8 cellular contexts compared by ENCODE assay signal in genomic region chrX:119008122-119008744, GRCh38. TPM values are rescaled to one million over a fixed set of nuclear protein-coding genes. Genes with fewer than 3 reads are reported as not detected.
A peak's percentile ranks its signal among the peaks of the same experiment; 100 is the strongest.
DNase-seq lines count a peak whose midpoint lies in the region; ATAC-seq and TF ChIP-seq lines count a peak whose summit lies in the region.

No MANE protein-coding gene starts in this region.

- no peaks in the 10 kb centered on the region for H3K4me1 Mint-ChIP-seq in activated CD8-positive, alpha-beta T cell treated with anti-CD3 and anti-CD28 coated beads, Interleukin-2, amount 10 ng/mL, durations not matched to agents 7 days and 5 days (ENCODE audit: low read depth)

- no peak overlapping the region for H3K27ac Mint-ChIP-seq in activated CD8-positive, alpha-beta T cell treated with anti-CD3 and anti-CD28 coated beads, Interleukin-2, amount 10 ng/mL, durations not matched to agents 7 days and 5 days

- no peaks in the 10 kb centered on the region for H3K9me3 Mint-ChIP-seq in activated CD8-positive, alpha-beta T cell treated with anti-CD3 and anti-CD28 coated beads, Interleukin-2, amount 10 ng/mL, durations not matched to agents 7 days and 5 days (ENCODE audit: insufficient read depth)

- DNase-seq in A172 (ENCODE audit: low spot score) (peak; percentile 0), GM06990 (ENCODE audit: extremely low read depth, insufficient read length) (no peak), NB4 (ENCODE audit: low read depth) (peak; percentile 29), fibroblast of villous mesenchyme (ENCODE audit: low read depth) (peak; percentile 23), smooth muscle cell of the brain vasculature (ENCODE audit: low read depth, low spot score) (peak; percentile 6)
- peak; percentile 47 for DNase-seq in activated CD8-positive, alpha-beta T cell treated with anti-CD3 and anti-CD28 coated beads, Interleukin-2, amount 10 ng/mL, durations not matched to agents 7 days and 5 days

- no peak overlapping the region for H3K4me3 Mint-ChIP-seq in activated CD8-positive, alpha-beta T cell treated with anti-CD3 and anti-CD28 coated beads, Interleukin-2, amount 10 ng/mL, durations not matched to agents 7 days and 5 days

- no peaks in the 10 kb centered on the region for H3K36me3 ChIP-seq in GM06990 (ENCODE audit: control insufficient read depth, insufficient read depth, low read length)

- TF ChIP-seq CTCF in GM06990 (IDR thresholded peaks at IDR 0.05; ENCODE audit: insufficient read depth, low read length, poor library complexity, severe bottlenecking) (peak; percentile 80), NB4 (IDR thresholded peaks at IDR 0.05; ENCODE audit: low read depth, low read length) (peak; percentile 57), fibroblast of villous mesenchyme (IDR thresholded peaks at IDR 0.05; ENCODE audit: insufficient read depth, low read depth, low read length) (peak; percentile 68)

- H3K27me3 ChIP-seq in GM06990 (replicated peaks; ENCODE audit: control insufficient read depth, insufficient read depth, low read length) = no peaks in the 10 kb centered on the region; the same call in 1 of the 2 replicates

- POLR2A ChIA-PET in activated CD8-positive, alpha-beta T cell treated with anti-CD3 and anti-CD28 coated beads, Interleukin-2, amount 10 ng/mL, durations not matched to agents 7 days and 5 days (lab: Charles Lee) = interaction anchor here (0.5 to 0.9 kb wide), 2 partner anchors 161 to 495 kb away, joined by 3 to 4 read pairs; no protein-coding TSS in a partner anchor

- ATAC-seq in activated CD8-positive, alpha-beta T cell treated with anti-CD3 and anti-CD28 coated beads, Interleukin-2, amount 10 ng/mL, durations not matched to agents 7 days and 5 days = no peak
- ATAC-seq in HG03280 (IDR thresholded peaks at IDR 0.05; ENCODE audit: unreplicated experiment) (no peak), GM19324 (IDR thresholded peaks at IDR 0.05; ENCODE audit: low FRiP score, unreplicated experiment) (no peak)

- H3K27me3 Mint-ChIP-seq in activated CD8-positive, alpha-beta T cell treated with anti-CD3 and anti-CD28 coated beads, Interleukin-2, amount 10 ng/mL, durations not matched to agents 7 days and 5 days (ENCODE audit: low read depth) = no peaks in the 10 kb centered on the region

- H3K4me3 ChIP-seq in GM06990 (replicated peaks; ENCODE audit: low read depth, low read length) (no peak overlapping the region), NB4 (ENCODE audit: low read depth, low read length) (no peak overlapping the region), fibroblast of villous mesenchyme (ENCODE audit: low read depth, low read length) (no peak overlapping the region)

- TF ChIP-seq POLR2A in NB4 (IDR thresholded peaks at IDR 0.05; ENCODE audit: extremely low read depth, insufficient read length) = no peak

- H3K36me3 Mint-ChIP-seq in activated CD8-positive, alpha-beta T cell treated with anti-CD3 and anti-CD28 coated beads, Interleukin-2, amount 10 ng/mL, durations not matched to agents 7 days and 5 days (ENCODE audit: low read depth) = no peaks in the 10 kb centered on the region

- CTCF ChIA-PET in activated CD8-positive, alpha-beta T cell treated with anti-CD3 and anti-CD28 coated beads, Interleukin-2, amount 10 ng/mL, durations not matched to agents 7 days and 5 days (lab: Charles Lee) = interaction anchor here (0.8 to 1.3 kb wide), 5 partner anchors 11 to 160 kb away, joined by 3 to 8 read pairs (median 4); no protein-coding TSS in a partner anchor

RNA-seq across cellular contexts. Expression of gene LONRF3, which starts 33.8 kb away (rescaled TPM):
- 2.8 and 3.3 TPM in 2 replicates for total RNA-seq in A172 (2014; rRNA removed; shearing (Covaris generic))
- total RNA-seq in activated CD8-positive, alpha-beta T cell treated with anti-CD3 and anti-CD28 coated beads, Interleukin-2, amount 10 ng/mL, durations not matched to agents 7 days and 5 days = under 1 TPM; 0.23 to 0.26 TPM
- 0.43 TPM in 1 of 2 replicates, not detected in the other for total RNA-seq in fibroblast of villous mesenchyme
